Comparison of ENCODE assay signal across 1 cellular context in genomic region chr9:121369595-121370265, GRCh38.
TF ChIP-seq lines count a peak whose summit lies in the region.

TSS of gene STOM (minus strand) at chr9:121370250. CDS start at chr9:121370187, 63 bp downstream.

TF ChIP-seq in HEK293, 187 proteins besides CTCF, POLR2A, EP300 and RAD21 (continued from another document and continues in another):
- no peak for TF ChIP-seq ZBTB11 (tag by site-specific recombination; conservative IDR thresholded peaks at IDR 0.05; ENCODE audit: low read depth)
- no peak for TF ChIP-seq ZNF146 (tag by site-specific recombination; IDR thresholded peaks at IDR 0.05)
- peak; percentile 65 for TF ChIP-seq ZNF335 (tag by site-specific recombination; conservative IDR thresholded peaks at IDR 0.05)
- TF ChIP-seq ZNF292 (tag by site-specific recombination; IDR thresholded peaks at IDR 0.05; ENCODE audit: borderline replicate concordance, low read depth) = no peak
- no peak for TF ChIP-seq ZNF843 (tag by site-specific recombination; IDR thresholded peaks at IDR 0.05)
- TF ChIP-seq ZFHX2 (tag by site-specific recombination; conservative IDR thresholded peaks at IDR 0.05) = no peak
- TF ChIP-seq ZNF416 (tag by site-specific recombination; IDR thresholded peaks at IDR 0.05) = no peak
- TF ChIP-seq ZNF354C (tag by site-specific recombination; IDR thresholded peaks at IDR 0.05; ENCODE audit: borderline replicate concordance, low read depth) = no peak
- no peak for TF ChIP-seq SCRT1 (tag by site-specific recombination; IDR thresholded peaks at IDR 0.05; ENCODE audit: borderline replicate concordance)
- TF ChIP-seq ZNF341 (tag by site-specific recombination; IDR thresholded peaks at IDR 0.05; ENCODE audit: low read depth) = 0 out of 2 replicates have a peak, but pooled peaks have one; percentile 14
- TF ChIP-seq YY1 (tag by site-specific recombination; IDR thresholded peaks at IDR 0.05) = peak; percentile 24; the same call in 1 of the 2 replicates
- TF ChIP-seq GLI4 (tag by site-specific recombination; IDR thresholded peaks at IDR 0.05) = no peak
- no peak for TF ChIP-seq ZNF791 (tag by site-specific recombination; IDR thresholded peaks at IDR 0.05)
- no peak for TF ChIP-seq ZNF426 (tag by site-specific recombination; IDR thresholded peaks at IDR 0.05)
- no peak for TF ChIP-seq ZNF214 (tag by site-specific recombination; IDR thresholded peaks at IDR 0.05; ENCODE audit: borderline replicate concordance)
- no peak for TF ChIP-seq SETDB1 (IDR thresholded peaks at IDR 0.05; ENCODE audit: insufficient read length, low read length)
- no peak for TF ChIP-seq ZNF660 (tag by site-specific recombination; IDR thresholded peaks at IDR 0.05)
- no peak for TF ChIP-seq ZNF544 (tag by site-specific recombination; IDR thresholded peaks at IDR 0.05)
- TF ChIP-seq ZNF266 (tag by site-specific recombination; IDR thresholded peaks at IDR 0.05; ENCODE audit: low read depth) = no peak
- TF ChIP-seq MYNN (tag by site-specific recombination; IDR thresholded peaks at IDR 0.05; ENCODE audit: borderline replicate concordance) = no peak
- no peak for TF ChIP-seq ZFP3 (tag by site-specific recombination; IDR thresholded peaks at IDR 0.05; ENCODE audit: low read depth)
- no peak for TF ChIP-seq ZNF175 (tag by site-specific recombination; IDR thresholded peaks at IDR 0.05)
- TF ChIP-seq ZNF701 (tag by site-specific recombination; IDR thresholded peaks at IDR 0.05) = no peak
- TF ChIP-seq ZSCAN30 (tag by site-specific recombination; IDR thresholded peaks at IDR 0.05) = 0 out of 2 replicates have a peak, but pooled peaks have one; percentile 23
- TF ChIP-seq ZNF26 (tag by site-specific recombination; IDR thresholded peaks at IDR 0.05) = no peak
- 0 out of 2 replicates have a peak, but pooled peaks have one; percentile 31 for TF ChIP-seq INSM2 (tag by site-specific recombination; IDR thresholded peaks at IDR 0.05)
- 0 out of 2 replicates have a peak, but pooled peaks have one; percentile 7 for TF ChIP-seq ZBTB8A (tag by site-specific recombination; IDR thresholded peaks at IDR 0.05)
- no peak for TF ChIP-seq ZNF155 (tag by site-specific recombination; IDR thresholded peaks at IDR 0.05)
- no peak for TF ChIP-seq ZNF514 (tag by site-specific recombination; IDR thresholded peaks at IDR 0.05)
- no peak for TF ChIP-seq ZNF248 (tag by site-specific recombination; IDR thresholded peaks at IDR 0.05)
- TF ChIP-seq ZBTB10 (tag by site-specific recombination; IDR thresholded peaks at IDR 0.05) = no peak
- TF ChIP-seq PRDM10 (tag by site-specific recombination; IDR thresholded peaks at IDR 0.05) = peak; percentile 52
- no peak for TF ChIP-seq ZNF488 (tag by site-specific recombination; IDR thresholded peaks at IDR 0.05)
- TF ChIP-seq WT1 (tag by site-specific recombination; IDR thresholded peaks at IDR 0.05) = no peak
- TF ChIP-seq GLIS2 (tag by site-specific recombination; IDR thresholded peaks at IDR 0.05) = no peak
- TF ChIP-seq ZFP69B (tag by site-specific recombination; IDR thresholded peaks at IDR 0.05) = no peak
- no peak for TF ChIP-seq KLF7 (tag by site-specific recombination; IDR thresholded peaks at IDR 0.05; ENCODE audit: borderline replicate concordance)
- no peak for TF ChIP-seq ZNF692 (tag by site-specific recombination; IDR thresholded peaks at IDR 0.05)
- TF ChIP-seq ZNF449 (tag by site-specific recombination; IDR thresholded peaks at IDR 0.05) = no peak
- TF ChIP-seq SP2 (tag by site-specific recombination; IDR thresholded peaks at IDR 0.05) = no peak
- no peak for TF ChIP-seq AEBP2 (tag by site-specific recombination; IDR thresholded peaks at IDR 0.05; ENCODE audit: borderline replicate concordance)
- no peak for TF ChIP-seq ATF2 (tag by site-specific recombination; IDR thresholded peaks at IDR 0.05; ENCODE audit: low read depth)
- TF ChIP-seq ZIC2 (tag by site-specific recombination; IDR thresholded peaks at IDR 0.05) = no peak
